Comparison of ENCODE assay signal across 23 cellular contexts in the genomic region with DNA sequence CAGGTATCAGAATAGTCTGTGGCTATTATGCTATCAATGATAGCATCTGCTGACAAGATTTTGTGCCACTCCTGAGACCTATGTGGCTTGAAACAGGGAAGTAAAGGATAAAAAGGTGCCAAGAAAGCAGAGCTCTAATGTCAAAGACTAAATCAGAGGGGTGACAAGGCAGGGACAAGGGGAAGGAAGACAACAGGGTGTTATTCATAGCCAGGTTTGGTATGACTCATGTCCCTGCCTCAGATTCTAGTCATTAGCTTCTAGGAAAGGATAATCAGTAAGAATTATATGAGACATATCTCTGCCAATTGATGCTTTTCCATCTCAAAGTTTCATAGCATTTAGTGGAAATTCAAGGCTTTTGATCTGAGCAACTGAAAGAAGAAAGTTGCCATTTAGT. TPM values are rescaled to one million over a fixed set of nuclear protein-coding genes. Genes with fewer than 3 reads are reported as not detected.
A peak's percentile ranks its signal among the peaks of the same experiment; 100 is the strongest.
DNase-seq lines count a peak whose midpoint lies in the region; ATAC-seq lines count a peak whose summit lies in the region.
"Had no signal": no experiment of that assay in that cellular context is flagged by ENCODE, and none has a peak within 500 bp of the region (broad histone marks: within the 10 kb centered on the region; RNA-seq: fewer than 3 reads in every experiment).

No MANE protein-coding gene starts in this region.

- no peak overlapping the region for H3K4me3 Mint-ChIP-seq in activated CD4-positive, alpha-beta T cell treated with anti-CD3 and anti-CD28 coated beads for 36 hours
- H3K4me3 Mint-ChIP-seq in activated CD4-positive, alpha-beta T cell treated with anti-CD3 and anti-CD28 coated beads, Interleukin-2, amount 10 ng/mL, durations not matched to agents 24 days and 14 days = no peak overlapping the region
- no peak overlapping the region for H3K4me3 Mint-ChIP-seq in stimulated activated memory B cell treated with anti-CD40 and anti-IgM and Interleukin-4, amounts not matched to agents 10 μg/mL and 1 μg/mL and 100 μg/mL, for 72 hours
- H3K4me3 Mint-ChIP-seq: CD14-positive monocyte; CD8-positive, alpha-beta memory T cell had no signal

- intact Hi-C loops in activated CD4-positive, alpha-beta T cell treated with anti-CD3 and anti-CD28 coated beads for 36 hours (cut with DNase I, micrococcal nuclease) = no loop called here
- intact Hi-C loops in activated CD4-positive, alpha-beta T cell treated with anti-CD3 and anti-CD28 coated beads, Interleukin-2, amount 10 ng/mL, durations not matched to agents 24 days and 14 days (cut with micrococcal nuclease) = no loop called here

- no peaks in the 10 kb centered on the region for H3K36me3 Mint-ChIP-seq in activated CD4-positive, alpha-beta T cell treated with anti-CD3 and anti-CD28 coated beads for 36 hours (ENCODE audit: low read depth)
- no peaks in the 10 kb centered on the region for H3K36me3 Mint-ChIP-seq in activated CD4-positive, alpha-beta T cell treated with anti-CD3 and anti-CD28 coated beads, Interleukin-2, amount 10 ng/mL, durations not matched to agents 24 days and 14 days (ENCODE audit: low read depth)
- no peaks in the 10 kb centered on the region for H3K36me3 Mint-ChIP-seq in stimulated activated memory B cell treated with anti-CD40 and anti-IgM and Interleukin-4, amounts not matched to agents 10 μg/mL and 1 μg/mL and 100 μg/mL, for 72 hours
- H3K36me3 Mint-ChIP-seq: CD14-positive monocyte; CD8-positive, alpha-beta memory T cell had no signal

- no peak for DNase-seq in activated CD4-positive, alpha-beta T cell treated with anti-CD3 and anti-CD28 coated beads for 36 hours
- no peak for DNase-seq in activated CD4-positive, alpha-beta T cell treated with anti-CD3 and anti-CD28 coated beads, Interleukin-2, amount 10 ng/mL, durations not matched to agents 24 days and 14 days
- DNase-seq in SW480 (ENCODE audit: low spot score) (peak; percentile 20), kidney tubule cell (ENCODE audit: low spot score) (peak; percentile 67)
- DNase-seq: ACHN; BE2C; CD8-positive, alpha-beta memory T cell; DMS79 treated with DMSO at 0.1 percent for 48 hours; HCEC 1CT; KBM-7; MG63; NCI-H1105 treated with DMSO at 0.1 percent for 48 hours; NCI-H1694; NCI-H2029 treated with DMSO at 0.1 percent for 48 hours; NCI-H226; NCI-H510A; NCI-H69; SK-N-SH had no signal

- CTCF ChIA-PET in activated CD4-positive, alpha-beta T cell treated with anti-CD3 and anti-CD28 coated beads for 36 hours (lab: Charles Lee) = no interaction called here

- peak; percentile 33 for ATAC-seq in activated CD4-positive, alpha-beta T cell treated with anti-CD3 and anti-CD28 coated beads for 36 hours
- ATAC-seq in HG03097 (IDR thresholded peaks at IDR 0.05; ENCODE audit: low FRiP score, unreplicated experiment) (no peak), GM18511 (IDR thresholded peaks at IDR 0.05; ENCODE audit: unreplicated experiment) (no peak)
- no peak for ATAC-seq in stimulated activated memory B cell treated with anti-CD40 and anti-IgM and Interleukin-4, amounts not matched to agents 10 μg/mL and 1 μg/mL and 100 μg/mL, for 72 hours
- ATAC-seq: Panc1 had no signal

- H3K9me3 Mint-ChIP-seq in activated CD4-positive, alpha-beta T cell treated with anti-CD3 and anti-CD28 coated beads for 36 hours (ENCODE audit: low read depth) = no peaks in the 10 kb centered on the region
- no peaks in the 10 kb centered on the region for H3K9me3 Mint-ChIP-seq in activated CD4-positive, alpha-beta T cell treated with anti-CD3 and anti-CD28 coated beads, Interleukin-2, amount 10 ng/mL, durations not matched to agents 24 days and 14 days
- H3K9me3 Mint-ChIP-seq in stimulated activated memory B cell treated with anti-CD40 and anti-IgM and Interleukin-4, amounts not matched to agents 10 μg/mL and 1 μg/mL and 100 μg/mL, for 72 hours = no peaks in the 10 kb centered on the region

- POLR2A ChIA-PET in activated CD4-positive, alpha-beta T cell treated with anti-CD3 and anti-CD28 coated beads for 36 hours (lab: Charles Lee) = interaction anchor here (0.6 kb wide), 1 partner anchor 986 kb away, joined by 3 read pairs; no protein-coding TSS in a partner anchor

- peaks cover 15% of the 10 kb centered on the region for H3K27me3 Mint-ChIP-seq in activated CD4-positive, alpha-beta T cell treated with anti-CD3 and anti-CD28 coated beads for 36 hours
- H3K27me3 Mint-ChIP-seq in activated CD4-positive, alpha-beta T cell treated with anti-CD3 and anti-CD28 coated beads, Interleukin-2, amount 10 ng/mL, durations not matched to agents 24 days and 14 days = no peaks in the 10 kb centered on the region
- peaks cover 27% of the 10 kb centered on the region for H3K27me3 Mint-ChIP-seq in stimulated activated memory B cell treated with anti-CD40 and anti-IgM and Interleukin-4, amounts not matched to agents 10 μg/mL and 1 μg/mL and 100 μg/mL, for 72 hours

- H3K27ac Mint-ChIP-seq in activated CD4-positive, alpha-beta T cell treated with anti-CD3 and anti-CD28 coated beads for 36 hours = no peak overlapping the region
- H3K27ac Mint-ChIP-seq in activated CD4-positive, alpha-beta T cell treated with anti-CD3 and anti-CD28 coated beads, Interleukin-2, amount 10 ng/mL, durations not matched to agents 24 days and 14 days = no peak overlapping the region
- no peak overlapping the region for H3K27ac Mint-ChIP-seq in stimulated activated memory B cell treated with anti-CD40 and anti-IgM and Interleukin-4, amounts not matched to agents 10 μg/mL and 1 μg/mL and 100 μg/mL, for 72 hours
- H3K27ac Mint-ChIP-seq: CD14-positive monocyte had no signal

- H3K4me1 Mint-ChIP-seq in activated CD4-positive, alpha-beta T cell treated with anti-CD3 and anti-CD28 coated beads for 36 hours = peaks cover 5% of the 10 kb centered on the region
- H3K4me1 Mint-ChIP-seq in activated CD4-positive, alpha-beta T cell treated with anti-CD3 and anti-CD28 coated beads, Interleukin-2, amount 10 ng/mL, durations not matched to agents 24 days and 14 days = no peaks in the 10 kb centered on the region
- H3K4me1 Mint-ChIP-seq in stimulated activated memory B cell treated with anti-CD40 and anti-IgM and Interleukin-4, amounts not matched to agents 10 μg/mL and 1 μg/mL and 100 μg/mL, for 72 hours = no peaks in the 10 kb centered on the region
- H3K4me1 Mint-ChIP-seq: CD14-positive monocyte; CD8-positive, alpha-beta memory T cell had no signal

RNA-seq across cellular contexts. Expression of a gene that starts 31.8 kb away (rescaled TPM):
- total RNA-seq in activated CD4-positive, alpha-beta T cell treated with anti-CD3 and anti-CD28 coated beads for 36 hours = not detected
- not detected in 2 replicates for total RNA-seq in activated CD4-positive, alpha-beta T cell treated with anti-CD3 and anti-CD28 coated beads, Interleukin-2, amount 10 ng/mL, durations not matched to agents 24 days and 14 days
- total RNA-seq: CD8-positive, alpha-beta memory T cell had no signal

Comparison
In these comparisons a context has a peak if more than half of its experiments do, and no peak if none do; other contexts are left out.
1. DNase-seq: peak in SW480 (single experiment) and kidney tubule cell (single experiment); none in activated CD4-positive, alpha-beta T cell treated with anti-CD3 and anti-CD28 coated beads for 36 hours (single experiment) and activated CD4-positive, alpha-beta T cell treated with anti-CD3 and anti-CD28 coated beads, Interleukin-2, amount 10 ng/mL, durations not matched to agents 24 days and 14 days (single experiment).